In genomic region chr3:23944861-23945652, GRCh38 we compare ENCODE assay signal across 8 cellular contexts. TPM values are rescaled to one million over a fixed set of nuclear protein-coding genes. Genes with fewer than 3 reads are reported as not detected.
DNase-seq lines count a peak whose midpoint lies in the region; ATAC-seq and TF ChIP-seq lines count a peak whose summit lies in the region.

Gene NR1D2, plus strand, starts transcription at chr3:23945286. Its CDS starts 293 bp downstream, at chr3:23945579.

- intact Hi-C loops in lower lobe of right lung (cut with DNase I), result no loop called here

- no peaks in the 10 kb centered on the region for H3K9me3 ChIP-seq in lower lobe of right lung

- H3K27me3 ChIP-seq in lower lobe of right lung (ENCODE audit: low read depth), result no peaks in the 10 kb centered on the region

- peaks cover 43% of the 10 kb centered on the region for H3K4me1 ChIP-seq in lower lobe of right lung

- H3K27ac ChIP-seq in lower lobe of right lung, result peak within 1 kb of the TSS; percentile 96

- peak within 1 kb of the TSS; percentile 71 for H3K27ac Mint-ChIP-seq in activated CD4-positive, alpha-beta memory T cell treated with anti-CD3 and anti-CD28 coated beads, Interleukin-2, amount 10 ng/mL, durations not matched to agents 7 days and 5 days

- POLR2A ChIA-PET in activated CD4-positive, alpha-beta memory T cell treated with anti-CD3 and anti-CD28 coated beads, Interleukin-2, amount 10 ng/mL, durations not matched to agents 7 days and 5 days (lab: Charles Lee), result interaction anchor here (2.9 kb wide), 1 partner anchor 28 kb away, joined by 45 read pairs; the partner anchor contains the start of genes NKIRAS1 and RPL15

- no peaks in the 10 kb centered on the region for H3K9me3 Mint-ChIP-seq in activated CD4-positive, alpha-beta memory T cell treated with anti-CD3 and anti-CD28 coated beads, Interleukin-2, amount 10 ng/mL, durations not matched to agents 7 days and 5 days

- TF ChIP-seq CTCF in lower lobe of right lung (IDR thresholded peaks at IDR 0.05), result no peak

- H3K36me3 Mint-ChIP-seq in activated CD4-positive, alpha-beta memory T cell treated with anti-CD3 and anti-CD28 coated beads, Interleukin-2, amount 10 ng/mL, durations not matched to agents 7 days and 5 days (ENCODE audit: low read depth), result no peaks in the 10 kb centered on the region

- H3K4me3 Mint-ChIP-seq in activated CD4-positive, alpha-beta memory T cell treated with anti-CD3 and anti-CD28 coated beads, Interleukin-2, amount 10 ng/mL, durations not matched to agents 7 days and 5 days, result peak within 1 kb of the TSS; percentile 80

- no peaks in the 10 kb centered on the region for H3K36me3 ChIP-seq in lower lobe of right lung

- H3K4me1 Mint-ChIP-seq in activated CD4-positive, alpha-beta memory T cell treated with anti-CD3 and anti-CD28 coated beads, Interleukin-2, amount 10 ng/mL, durations not matched to agents 7 days and 5 days, result peaks cover 22% of the 10 kb centered on the region

- CTCF ChIA-PET in activated CD4-positive, alpha-beta memory T cell treated with anti-CD3 and anti-CD28 coated beads, Interleukin-2, amount 10 ng/mL, durations not matched to agents 7 days and 5 days (lab: Charles Lee), result interaction anchor here (1.7 kb wide), 1 partner anchor 28 kb away, joined by 13 read pairs; the partner anchor contains the start of genes NKIRAS1 and RPL15

- ATAC-seq in GM18873 (IDR thresholded peaks at IDR 0.05; ENCODE audit: low FRiP score, unreplicated experiment) (peak; percentile 21), HG03108 (IDR thresholded peaks at IDR 0.05; ENCODE audit: unreplicated experiment) (peak; percentile 50), lower lobe of right lung (peak; percentile 82 to 83)

- peak within 1 kb of the TSS; percentile 79 for H3K4me3 ChIP-seq in lower lobe of right lung

- H3K27me3 Mint-ChIP-seq in activated CD4-positive, alpha-beta memory T cell treated with anti-CD3 and anti-CD28 coated beads, Interleukin-2, amount 10 ng/mL, durations not matched to agents 7 days and 5 days, result peaks cover 27% of the 10 kb centered on the region

- peak; percentile 44 to 58 for DNase-seq in AML-193 (lab: John Stamatoyannopoulos, UW)
- DNase-seq in NCI-H524 (lab: John Stamatoyannopoulos, UW), result peak; percentile 71 to 73
- peak; percentile 81 for DNase-seq in activated CD4-positive, alpha-beta memory T cell treated with anti-CD3 and anti-CD28 coated beads, Interleukin-2, amount 10 ng/mL, durations not matched to agents 7 days and 5 days
- peak; percentile 91 for DNase-seq in ecto neural progenitor cell (ENCODE audit: low spot score)
- peak; percentile 89 for DNase-seq in lower lobe of right lung
- peak; percentile 34 to 64 (median 60) for DNase-seq in stimulated activated CD4-positive, alpha-beta T cell treated with anti-CD3 and anti-CD28 coated beads, TNF-alpha, amount 100 ng/mL, for 1 hour (ENCODE audit: low read depth in 3 of 3, low spot score in 1 of 3)

RNA-seq across cellular contexts. Expression of gene NR1D2, which starts in this region (rescaled TPM):
- total RNA-seq in activated CD4-positive, alpha-beta memory T cell treated with anti-CD3 and anti-CD28 coated beads, Interleukin-2, amount 10 ng/mL, durations not matched to agents 7 days and 5 days, result 1 to 10 TPM; 6.2 to 8.2 TPM
- 53.7 TPM for total RNA-seq in lower lobe of right lung

Comparison
In these comparisons a context has a peak if more than half of its experiments do, and no peak if none do; other contexts are left out.
1. Peak in every context shown above with its lines: DNase-seq, ATAC-seq, H3K4me3 ChIP-seq and H3K27ac ChIP-seq.
2. ATAC-seq: peak in every context shown above with its lines; median percentile 82 in lower lobe of right lung; 50 in HG03108; 21 in GM18873.